ENCODE assay signal across 2 cellular contexts in genomic region chr7:16519985-16520384, GRCh38. TPM values are rescaled to one million over a fixed set of nuclear protein-coding genes. Genes with fewer than 3 reads are reported as not detected.
"Had no signal": no experiment of that assay in that cellular context is flagged by ENCODE, and none has a peak within 500 bp of the region (broad histone marks: within the 10 kb centered on the region; RNA-seq: fewer than 3 reads in every experiment).

No MANE protein-coding gene starts in this region.

RNA-seq across cellular contexts. Expression of gene LRRC72, which starts 6.6 kb away (rescaled TPM):
- total RNA-seq: G401, GM12878 had no signal
- polyA plus RNA-seq: GM12878 had no signal

RNA-seq across cellular contexts. Expression of gene SOSTDC1, which starts 54.4 kb away (rescaled TPM):
- total RNA-seq: G401, GM12878 had no signal
- polyA plus RNA-seq: GM12878 had no signal
